1 cellular context compared by ENCODE assay signal in the genomic region with DNA sequence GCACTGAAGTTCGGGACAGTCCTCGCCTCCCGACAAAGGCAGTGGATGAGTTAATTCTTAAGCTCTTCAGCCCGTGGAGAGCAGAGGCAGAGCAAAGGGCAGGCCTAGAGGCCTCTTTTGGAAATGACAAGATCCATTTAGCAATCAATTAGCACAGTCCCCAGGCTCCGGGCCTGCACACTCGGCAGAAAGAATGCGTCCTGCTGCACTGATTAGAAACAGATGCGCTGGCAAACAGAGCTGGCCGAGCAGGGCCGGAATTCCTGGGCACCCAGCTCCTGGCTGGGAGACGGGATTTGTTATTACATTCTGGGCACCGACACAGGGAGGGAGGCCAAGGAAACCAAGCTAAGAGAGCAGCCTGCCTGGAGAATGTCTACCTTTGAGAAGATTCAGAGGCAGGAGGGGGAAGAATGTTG.
TF ChIP-seq lines count a peak whose summit lies in the region.

No MANE protein-coding gene starts in this region.

TF ChIP-seq in GM23338, 12 proteins besides CTCF, POLR2A, EP300 and RAD21 (continued from another document):
- TF ChIP-seq, protein P1, sequence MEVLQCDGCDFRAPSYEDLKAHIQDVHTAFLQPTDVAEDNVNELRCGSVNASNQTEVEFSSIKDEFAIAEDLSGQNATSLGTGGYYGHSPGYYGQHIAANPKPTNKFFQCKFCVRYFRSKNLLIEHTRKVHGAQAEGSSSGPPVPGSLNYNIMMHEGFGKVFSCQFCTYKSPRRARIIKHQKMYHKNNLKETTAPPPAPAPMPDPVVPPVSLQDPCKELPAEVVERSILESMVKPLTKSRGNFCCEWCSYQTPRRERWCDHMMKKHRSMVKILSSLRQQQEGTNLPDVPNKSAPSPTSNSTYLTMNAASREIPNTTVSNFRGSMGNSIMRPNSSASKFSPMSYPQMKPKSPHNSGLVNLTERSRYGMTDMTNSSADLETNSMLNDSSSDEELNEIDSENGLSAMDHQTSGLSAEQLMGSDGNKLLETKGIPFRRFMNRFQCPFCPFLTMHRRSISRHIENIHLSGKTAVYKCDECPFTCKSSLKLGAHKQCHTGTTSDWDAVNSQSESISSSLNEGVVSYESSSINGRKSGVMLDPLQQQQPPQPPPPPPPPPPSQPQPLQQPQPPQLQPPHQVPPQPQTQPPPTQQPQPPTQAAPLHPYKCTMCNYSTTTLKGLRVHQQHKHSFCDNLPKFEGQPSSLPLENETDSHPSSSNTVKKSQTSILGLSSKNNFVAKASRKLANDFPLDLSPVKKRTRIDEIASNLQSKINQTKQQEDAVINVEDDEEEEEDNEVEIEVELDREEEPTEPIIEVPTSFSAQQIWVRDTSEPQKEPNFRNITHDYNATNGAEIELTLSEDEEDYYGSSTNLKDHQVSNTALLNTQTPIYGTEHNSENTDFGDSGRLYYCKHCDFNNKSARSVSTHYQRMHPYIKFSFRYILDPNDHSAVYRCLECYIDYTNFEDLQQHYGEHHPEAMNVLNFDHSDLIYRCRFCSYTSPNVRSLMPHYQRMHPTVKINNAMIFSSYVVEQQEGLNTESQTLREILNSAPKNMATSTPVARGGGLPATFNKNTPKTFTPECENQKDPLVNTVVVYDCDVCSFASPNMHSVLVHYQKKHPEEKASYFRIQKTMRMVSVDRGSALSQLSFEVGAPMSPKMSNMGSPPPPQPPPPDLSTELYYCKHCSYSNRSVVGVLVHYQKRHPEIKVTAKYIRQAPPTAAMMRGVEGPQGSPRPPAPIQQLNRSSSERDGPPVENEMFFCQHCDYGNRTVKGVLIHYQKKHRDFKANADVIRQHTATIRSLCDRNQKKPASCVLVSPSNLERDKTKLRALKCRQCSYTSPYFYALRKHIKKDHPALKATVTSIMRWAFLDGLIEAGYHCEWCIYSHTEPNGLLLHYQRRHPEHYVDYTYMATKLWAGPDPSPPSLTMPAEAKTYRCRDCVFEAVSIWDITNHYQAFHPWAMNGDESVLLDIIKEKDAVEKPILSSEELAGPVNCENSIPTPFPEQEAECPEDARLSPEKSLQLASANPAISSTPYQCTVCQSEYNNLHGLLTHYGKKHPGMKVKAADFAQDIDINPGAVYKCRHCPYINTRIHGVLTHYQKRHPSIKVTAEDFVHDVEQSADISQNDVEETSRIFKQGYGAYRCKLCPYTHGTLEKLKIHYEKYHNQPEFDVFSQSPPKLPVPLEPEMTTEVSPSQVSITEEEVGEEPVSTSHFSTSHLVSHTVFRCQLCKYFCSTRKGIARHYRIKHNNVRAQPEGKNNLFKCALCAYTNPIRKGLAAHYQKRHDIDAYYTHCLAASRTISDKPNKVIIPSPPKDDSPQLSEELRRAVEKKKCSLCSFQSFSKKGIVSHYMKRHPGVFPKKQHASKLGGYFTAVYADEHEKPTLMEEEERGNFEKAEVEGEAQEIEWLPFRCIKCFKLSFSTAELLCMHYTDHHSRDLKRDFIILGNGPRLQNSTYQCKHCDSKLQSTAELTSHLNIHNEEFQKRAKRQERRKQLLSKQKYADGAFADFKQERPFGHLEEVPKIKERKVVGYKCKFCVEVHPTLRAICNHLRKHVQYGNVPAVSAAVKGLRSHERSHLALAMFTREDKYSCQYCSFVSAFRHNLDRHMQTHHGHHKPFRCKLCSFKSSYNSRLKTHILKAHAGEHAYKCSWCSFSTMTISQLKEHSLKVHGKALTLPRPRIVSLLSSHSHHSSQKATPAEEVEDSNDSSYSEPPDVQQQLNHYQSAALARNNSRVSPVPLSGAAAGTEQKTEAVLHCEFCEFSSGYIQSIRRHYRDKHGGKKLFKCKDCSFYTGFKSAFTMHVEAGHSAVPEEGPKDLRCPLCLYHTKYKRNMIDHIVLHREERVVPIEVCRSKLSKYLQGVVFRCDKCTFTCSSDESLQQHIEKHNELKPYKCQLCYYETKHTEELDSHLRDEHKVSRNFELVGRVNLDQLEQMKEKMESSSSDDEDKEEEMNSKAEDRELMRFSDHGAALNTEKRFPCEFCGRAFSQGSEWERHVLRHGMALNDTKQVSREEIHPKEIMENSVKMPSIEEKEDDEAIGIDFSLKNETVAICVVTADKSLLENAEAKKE (CRISPR knock-in tag; IDR thresholded peaks at IDR 0.05): no peak
